30 cellular contexts compared by ENCODE assay signal in genomic region chr12:23630524-23630923, GRCh38.
"Had no signal": no experiment of that assay in that cellular context is flagged by ENCODE, and none has a peak within 500 bp of the region (broad histone marks: within the 10 kb centered on the region; RNA-seq: fewer than 3 reads in every experiment).

No MANE protein-coding gene starts in this region.

- H3K4me1 ChIP-seq: parathyroid adenoma, prostate gland, psoas muscle, right atrium auricular region, sigmoid colon, spleen had no signal

- H3K4me1 Mint-ChIP-seq: naive B cell; naive thymus-derived CD4-positive, alpha-beta T cell; naive thymus-derived CD8-positive, alpha-beta T cell; natural killer cell had no signal

- H3K79me2 ChIP-seq: parathyroid adenoma had no signal

- H3K9me3 Mint-ChIP-seq: naive B cell, nephron, nephron progenitor cell had no signal

- H3K27me3 ChIP-seq: neutrophil, ovary, right atrium auricular region, sigmoid colon, spleen had no signal

- H3K4me3 Mint-ChIP-seq: naive B cell; naive thymus-derived CD4-positive, alpha-beta T cell; naive thymus-derived CD8-positive, alpha-beta T cell; natural killer cell; natural killer cell treated with Interleukin-12 subunit alpha and Interleukin-12 subunit beta and Interleukin-15 and Interleukin-18, amount 100 ng/mL, for 72 hours; nephron; nephron progenitor cell; neural crest cell had no signal

- H3K4me3 ChIP-seq: ovary, prostate gland, psoas muscle, right atrium auricular region, sigmoid colon, skin epidermis, smooth muscle cell, spleen had no signal

- H3K36me3 ChIP-seq: neutrophil, ovary, prostate gland, right atrium auricular region, sigmoid colon, spleen had no signal

- H3K27ac ChIP-seq: neutrophil, ovary, parathyroid adenoma, prostate gland, psoas muscle, right atrium auricular region, sigmoid colon, skin epidermis, spleen had no signal

- H3K9ac ChIP-seq: parathyroid adenoma had no signal

- H3K9me3 ChIP-seq: neutrophil, ovary, prostate gland, psoas muscle, right atrium auricular region, sigmoid colon, spleen had no signal

- H3K36me3 Mint-ChIP-seq: naive B cell; naive thymus-derived CD4-positive, alpha-beta T cell; naive thymus-derived CD8-positive, alpha-beta T cell; natural killer cell; natural killer cell treated with Interleukin-12 subunit alpha and Interleukin-12 subunit beta and Interleukin-15 and Interleukin-18, amount 100 ng/mL, for 72 hours had no signal

- H3K27me3 Mint-ChIP-seq: naive B cell; naive thymus-derived CD4-positive, alpha-beta T cell; naive thymus-derived CD8-positive, alpha-beta T cell; natural killer cell treated with Interleukin-12 subunit alpha and Interleukin-12 subunit beta and Interleukin-15 and Interleukin-18, amount 100 ng/mL, for 72 hours; progenitor cell of endocrine pancreas had no signal

- H3K4me2 ChIP-seq: smooth muscle cell had no signal

- DNase-seq: naive B cell; naive thymus-derived CD4-positive, alpha-beta T cell; naive thymus-derived CD8-positive, alpha-beta T cell; natural killer cell; nephron progenitor cell; nucleus accumbens; occipital lobe; ovary; posterior cingulate gyrus; psoas muscle; retina; right cardiac atrium; sigmoid colon; small intestine; spleen; stimulated activated CD4-positive, alpha-beta T cell treated with anti-CD3 and anti-CD28 coated beads, Interleukin-12 subunit alpha, Interleukin-12 subunit beta, amount 100 ng/mL, for 4 hours; stimulated activated CD4-positive, alpha-beta T cell treated with anti-CD3 and anti-CD28 coated beads, Interleukin-15, amount 100 ng/mL, for 24 hours; stimulated activated CD4-positive, alpha-beta T cell treated with anti-CD3 and anti-CD28 coated beads, Interleukin-1b, Interleukin-23, amount 100 ng/mL, for 48 hours; stimulated activated CD4-positive, alpha-beta T cell treated with anti-CD3 and anti-CD28 coated beads, Interleukin-2, amount 100 ng/mL, for 24 hours had no signal

- H3K27ac Mint-ChIP-seq: naive B cell; naive thymus-derived CD4-positive, alpha-beta T cell; naive thymus-derived CD8-positive, alpha-beta T cell; natural killer cell; natural killer cell treated with Interleukin-12 subunit alpha and Interleukin-12 subunit beta and Interleukin-15 and Interleukin-18, amount 100 ng/mL, for 72 hours; nephron; nephron progenitor cell; progenitor cell of endocrine pancreas had no signal

- H2AFZ ChIP-seq: parathyroid adenoma had no signal

- ATAC-seq: naive thymus-derived CD4-positive, alpha-beta T cell; naive thymus-derived CD8-positive, alpha-beta T cell; natural killer cell; natural killer cell treated with Interleukin-12 subunit alpha and Interleukin-12 subunit beta and Interleukin-15 and Interleukin-18, amount 100 ng/mL, for 72 hours; psoas muscle; right cardiac atrium; sciatic nerve had no signal
